In genomic region chr2:200369886-200370285, GRCh38 we compare ENCODE assay signal across 17 cellular contexts.
"Had no signal": no experiment of that assay in that cellular context is flagged by ENCODE, and none has a peak within 500 bp of the region (broad histone marks: within the 10 kb centered on the region; RNA-seq: fewer than 3 reads in every experiment).

No MANE protein-coding gene starts in this region.

- H3K9me3 Mint-ChIP-seq: activated T-helper 1 cell treated with anti-CD3 and anti-CD28 coated beads, Interleukin-12 subunit alpha, Interleukin-12 subunit beta, Interleukin-2, Interleukin-4 antibody, amounts not matched to agents 30 ng/mL and 10 ng/mL and 1 ng/mL, durations not matched to agents 14 hours and 24 hours and 36 hours; naive thymus-derived CD8-positive, alpha-beta T cell had no signal

- H3K9me3 ChIP-seq: gastroesophageal sphincter, mucosa of descending colon, psoas muscle, sigmoid colon, upper lobe of left lung had no signal

- H3K36me3 ChIP-seq: cardiac muscle cell, gastroesophageal sphincter, sigmoid colon, upper lobe of left lung, WERI-Rb-1 had no signal

- H3K4me3 Mint-ChIP-seq: activated T-helper 1 cell treated with anti-CD3 and anti-CD28 coated beads, Interleukin-12 subunit alpha, Interleukin-12 subunit beta, Interleukin-2, Interleukin-4 antibody, amounts not matched to agents 30 ng/mL and 10 ng/mL and 1 ng/mL, durations not matched to agents 14 hours and 24 hours and 36 hours; naive thymus-derived CD8-positive, alpha-beta T cell had no signal

- FAIRE-seq: colon, endothelial cell of umbilical vein had no signal

- DNase-seq: activated CD4-positive, alpha-beta T cell treated with anti-CD3 and anti-CD28 coated beads for 48 hours; activated naive CD4-positive, alpha-beta T cell; aorta; mucosa of descending colon; naive thymus-derived CD8-positive, alpha-beta T cell; psoas muscle; sigmoid colon; stimulated activated CD4-positive, alpha-beta T cell treated with anti-CD3 and anti-CD28 coated beads, Interleukin-12 subunit alpha, Interleukin-12 subunit beta, amount 100 ng/mL, for 4 hours; stimulated activated naive CD4-positive, alpha-beta T cell; substantia nigra; WERI-Rb-1 had no signal

- H3K27me3 ChIP-seq: cardiac muscle cell, gastroesophageal sphincter, sigmoid colon, upper lobe of left lung had no signal

- H3K27ac ChIP-seq: cardiac muscle cell, gastroesophageal sphincter, psoas muscle, sigmoid colon, upper lobe of left lung, WERI-Rb-1 had no signal

- ATAC-seq: gastroesophageal sphincter; mucosa of descending colon; naive thymus-derived CD8-positive, alpha-beta T cell; psoas muscle had no signal

- H3K27ac Mint-ChIP-seq: activated T-helper 1 cell treated with anti-CD3 and anti-CD28 coated beads, Interleukin-12 subunit alpha, Interleukin-12 subunit beta, Interleukin-2, Interleukin-4 antibody, amounts not matched to agents 30 ng/mL and 10 ng/mL and 1 ng/mL, durations not matched to agents 14 hours and 24 hours and 36 hours; naive thymus-derived CD8-positive, alpha-beta T cell had no signal

- H3K4me3 ChIP-seq: cardiac muscle cell, gastroesophageal sphincter, mucosa of descending colon, psoas muscle, sigmoid colon, upper lobe of left lung had no signal
